ENCODE assay signal across 9 cellular contexts in the genomic region with DNA sequence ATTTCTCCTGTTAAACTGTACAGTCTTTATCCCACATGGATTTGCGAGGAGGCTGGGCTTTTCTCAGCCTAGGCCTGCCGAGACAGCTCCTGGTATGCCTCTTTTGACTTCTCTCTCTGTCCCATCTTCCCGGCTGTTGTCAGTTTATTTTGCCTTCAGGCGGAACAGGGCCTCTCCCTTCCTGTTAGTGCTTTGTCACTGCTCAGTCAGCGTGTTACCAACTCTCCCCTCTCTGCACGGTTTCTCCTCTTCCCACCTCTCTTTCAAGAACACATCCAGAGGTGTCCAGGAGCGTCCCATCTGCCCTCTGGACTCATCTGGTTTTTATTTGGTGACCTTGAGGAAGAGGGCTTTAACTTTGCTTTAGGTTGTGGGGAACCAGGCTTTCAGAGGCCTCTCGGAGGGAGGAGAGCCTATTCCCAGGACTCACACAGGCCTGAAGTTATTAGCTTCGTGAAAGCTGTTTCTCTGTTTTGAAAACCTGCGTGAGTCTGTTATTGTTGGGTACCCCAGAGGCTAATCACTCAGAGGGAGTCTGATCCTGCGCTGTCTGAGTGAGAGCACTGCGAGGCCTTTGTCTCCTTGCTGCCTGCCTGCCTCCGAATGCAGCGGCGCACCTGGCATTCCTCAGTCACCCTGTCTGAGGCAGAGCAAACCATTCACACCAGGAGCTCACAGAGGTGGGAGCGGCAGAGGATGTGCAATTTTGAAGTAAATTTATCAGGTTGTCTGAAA.
DNase-seq lines count a peak whose midpoint lies in the region; ATAC-seq, FAIRE-seq and TF ChIP-seq lines count a peak whose summit lies in the region.
"Had no signal": no experiment of that assay in that cellular context is flagged by ENCODE, and none has a peak within 500 bp of the region (broad histone marks: within the 10 kb centered on the region; RNA-seq: fewer than 3 reads in every experiment).

No MANE protein-coding gene starts in this region.

- DNase-seq in GM23248 (peak; percentile 17), RWPE1 (ENCODE audit: low spot score) (peak; percentile 44), foreskin keratinocyte (peak; percentile 95 to 98), prostate gland (ENCODE audit: low spot score) (peak; percentile 60), HT-29 (ENCODE audit: low spot score) (no peak), GM19239 (ENCODE audit: insufficient read length, low spot score) (no peak)
- DNase-seq in activated CD4-positive, alpha-beta memory T cell treated with anti-CD3 and anti-CD28 coated beads, Interleukin-2, amount 10 ng/mL, durations not matched to agents 7 days and 5 days = no peak
- DNase-seq: SIG-M5 had no signal

- no peak for FAIRE-seq in GM19239 (lab: Jason Lieb, UNC)

- no peaks in the 10 kb centered on the region for H3F3A ChIP-seq in GM23248 (ENCODE audit: insufficient read depth)

- no peak overlapping the region for H3K4me2 ChIP-seq in GM23248 (ENCODE audit: unreplicated experiment)

- H2AFZ ChIP-seq in GM23248 = peak overlapping the region; percentile 75

- H3K9me3 Mint-ChIP-seq in activated CD4-positive, alpha-beta memory T cell treated with anti-CD3 and anti-CD28 coated beads, Interleukin-2, amount 10 ng/mL, durations not matched to agents 7 days and 5 days = peaks cover 6% of the 10 kb centered on the region

- no peaks in the 10 kb centered on the region for H3K27me3 Mint-ChIP-seq in activated CD4-positive, alpha-beta memory T cell treated with anti-CD3 and anti-CD28 coated beads, Interleukin-2, amount 10 ng/mL, durations not matched to agents 7 days and 5 days

- H3K4me3 Mint-ChIP-seq in activated CD4-positive, alpha-beta memory T cell treated with anti-CD3 and anti-CD28 coated beads, Interleukin-2, amount 10 ng/mL, durations not matched to agents 7 days and 5 days = no peak overlapping the region

- no peaks in the 10 kb centered on the region for H3K9me2 ChIP-seq in GM23248 (ENCODE audit: insufficient read depth)

- no peak overlapping the region for H3K27ac Mint-ChIP-seq in activated CD4-positive, alpha-beta memory T cell treated with anti-CD3 and anti-CD28 coated beads, Interleukin-2, amount 10 ng/mL, durations not matched to agents 7 days and 5 days

- no peaks in the 10 kb centered on the region for H3K27me3 ChIP-seq in GM23248 (replicated peaks; ENCODE audit: insufficient read depth)
- H3K27me3 ChIP-seq in foreskin keratinocyte = no peaks in the 10 kb centered on the region
- no peaks in the 10 kb centered on the region for H3K27me3 ChIP-seq in prostate gland (replicated peaks; ENCODE audit: insufficient read depth)

- no peaks in the 10 kb centered on the region for H3K4me1 Mint-ChIP-seq in activated CD4-positive, alpha-beta memory T cell treated with anti-CD3 and anti-CD28 coated beads, Interleukin-2, amount 10 ng/mL, durations not matched to agents 7 days and 5 days

- intact Hi-C loops in prostate gland (cut with DNase I) = no loop called here

- POLR2A ChIA-PET in RWPE1 (lab: Yijun Ruan, JAX; ENCODE audit: low non-redundant PET) = no interaction called here
- POLR2A ChIA-PET in activated CD4-positive, alpha-beta memory T cell treated with anti-CD3 and anti-CD28 coated beads, Interleukin-2, amount 10 ng/mL, durations not matched to agents 7 days and 5 days (lab: Charles Lee) = no interaction called here

- no peaks in the 10 kb centered on the region for H4K20me1 ChIP-seq in GM23248 (ENCODE audit: insufficient read depth)

- H3K27ac ChIP-seq in GM23248 = no peak overlapping the region
- peak overlapping the region; percentile 86 for H3K27ac ChIP-seq in RWPE1
- H3K27ac ChIP-seq in foreskin keratinocyte = peak overlapping the region; percentile 88
- H3K27ac ChIP-seq in prostate gland = peak overlapping the region; percentile 30 to 31

- TF ChIP-seq CTCF in RWPE1 (conservative IDR thresholded peaks at IDR 0.05; ENCODE audit: low read depth) = no peak
- no peak for TF ChIP-seq CTCF in foreskin keratinocyte (conservative IDR thresholded peaks at IDR 0.05)
- TF ChIP-seq CTCF in prostate gland (IDR thresholded peaks at IDR 0.05) = no peak

- peak; percentile 94 for ATAC-seq in foreskin keratinocyte
- ATAC-seq in HG03097 (IDR thresholded peaks at IDR 0.05; ENCODE audit: low FRiP score, unreplicated experiment) = no peak

- H3K9ac ChIP-seq in GM23248 = no peak overlapping the region

- H3K9me3 ChIP-seq in GM23248 (ENCODE audit: low read depth) (no peaks in the 10 kb centered on the region), prostate gland (no peaks in the 10 kb centered on the region)

- no peak for TF ChIP-seq POLR2A in prostate gland (IDR thresholded peaks at IDR 0.05)

- no peaks in the 10 kb centered on the region for H3K36me3 Mint-ChIP-seq in activated CD4-positive, alpha-beta memory T cell treated with anti-CD3 and anti-CD28 coated beads, Interleukin-2, amount 10 ng/mL, durations not matched to agents 7 days and 5 days (ENCODE audit: low read depth)

- CTCF ChIA-PET in RWPE1 (lab: Yijun Ruan, JAX) = interaction anchor here (0.6 to 0.7 kb wide), 2 partner anchors 895 to 1957 kb away, joined by 3 to 4 read pairs; no protein-coding TSS in a partner anchor
- CTCF ChIA-PET in activated CD4-positive, alpha-beta memory T cell treated with anti-CD3 and anti-CD28 coated beads, Interleukin-2, amount 10 ng/mL, durations not matched to agents 7 days and 5 days (lab: Charles Lee) = no interaction called here

- no peaks in the 10 kb centered on the region for H3K79me2 ChIP-seq in GM23248 (ENCODE audit: insufficient read depth)

- in situ Hi-C loops in GM23248 (cut with MboI) = no loop called here

- H3K4me3 ChIP-seq in GM23248 (no peak overlapping the region), prostate gland (no peak overlapping the region)

- H3K4me1 ChIP-seq in GM23248 (ENCODE audit: insufficient read depth) = peaks cover 9% of the 10 kb centered on the region; the same call in 1 of the 2 replicates
- peaks cover 5% of the 10 kb centered on the region for H3K4me1 ChIP-seq in foreskin keratinocyte
- H3K4me1 ChIP-seq in prostate gland (replicated peaks) = no peaks in the 10 kb centered on the region

- no peaks in the 10 kb centered on the region for H3K36me3 ChIP-seq in GM23248 (ENCODE audit: low read depth)
- H3K36me3 ChIP-seq in prostate gland = no peaks in the 10 kb centered on the region

- WGBS in GM23248 (ENCODE audit: low coverage in 1 of 2, low lambda C conversion rate in 2 of 2, missing lambda C conversion rate in 2 of 2), 2 experiments = 63 to 64% methylated on average over 16 of the region's 16 CpGs
- WGBS in prostate gland = 58% methylated on average over 16 of the region's 16 CpGs

Comparison
In these comparisons a context has a peak if more than half of its experiments do, and no peak if none do; other contexts are left out.
1. DNase-seq: peak in GM23248 (single experiment), RWPE1 (single experiment), foreskin keratinocyte (2 of 2) and prostate gland (single experiment); none in HT-29 (single experiment), activated CD4-positive, alpha-beta memory T cell treated with anti-CD3 and anti-CD28 coated beads, Interleukin-2, amount 10 ng/mL, durations not matched to agents 7 days and 5 days (single experiment) and GM19239 (single experiment).